In the genomic region with DNA sequence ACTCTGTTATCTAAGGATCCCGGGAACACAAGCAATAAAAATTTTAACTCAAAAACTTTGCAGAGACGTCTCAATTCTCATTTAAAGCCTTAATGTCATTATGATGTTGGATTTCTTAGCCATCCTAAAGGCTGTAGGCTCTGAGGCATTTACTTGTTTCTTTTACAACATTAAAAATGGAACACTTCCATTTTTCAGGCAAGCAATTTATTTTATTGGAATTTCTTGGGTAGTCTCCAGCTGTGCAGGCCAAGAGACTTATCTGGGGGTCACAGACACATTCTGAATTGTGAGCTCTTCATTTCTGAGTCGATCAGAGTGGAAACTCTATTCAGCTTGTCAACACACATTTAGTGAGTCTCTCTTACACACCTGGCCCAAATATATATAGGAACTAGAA, we compare ENCODE assay signal across 15 cellular contexts.
"Had no signal": no experiment of that assay in that cellular context is flagged by ENCODE, and none has a peak within 500 bp of the region (broad histone marks: within the 10 kb centered on the region; RNA-seq: fewer than 3 reads in every experiment).

No MANE protein-coding gene starts in this region.

- H3K36me3 ChIP-seq: ovary, sigmoid colon, stomach, thoracic aorta had no signal

- FAIRE-seq: TTC549 had no signal

- DNase-seq: activated B cell treated with CpG ODN at 0.5 μM for 24 hours; activated CD4-positive, alpha-beta T cell treated with anti-CD3 and anti-CD28 coated beads for 48 hours; activated CD8-positive, alpha-beta T cell treated with anti-CD3 and anti-CD28 coated beads, Interleukin-2, amount 10 ng/mL, durations not matched to agents 7 days and 5 days; activated gamma-delta T cell treated with Interleukin-2 at 50 U/mL for 16 hours; glutamatergic neuron; hypothalamus; kidney glomerular epithelial cell; ovary; sigmoid colon; stimulated activated CD4-positive, alpha-beta T cell treated with anti-CD3 and anti-CD28 coated beads, Interleukin-1b, Interleukin-23, amount 100 ng/mL, for 48 hours; stomach; T-helper 2 cell had no signal

- H3K27ac Mint-ChIP-seq: activated B cell treated with CpG ODN at 0.5 μM for 24 hours; activated CD8-positive, alpha-beta T cell treated with anti-CD3 and anti-CD28 coated beads, Interleukin-2, amount 10 ng/mL, durations not matched to agents 7 days and 5 days; activated naive CD8-positive, alpha-beta T cell had no signal

- H3K4me3 Mint-ChIP-seq: activated B cell treated with CpG ODN at 0.5 μM for 24 hours; activated CD8-positive, alpha-beta T cell treated with anti-CD3 and anti-CD28 coated beads, Interleukin-2, amount 10 ng/mL, durations not matched to agents 7 days and 5 days; activated naive CD8-positive, alpha-beta T cell had no signal

- H3K9me3 ChIP-seq: ovary, sigmoid colon, stomach, thoracic aorta had no signal

- H3K4me1 Mint-ChIP-seq: activated B cell treated with CpG ODN at 0.5 μM for 24 hours had no signal

- H3K27ac ChIP-seq: ovary, sigmoid colon, stomach had no signal

- H3K4me3 ChIP-seq: ovary, sigmoid colon, stomach, thoracic aorta had no signal

- H3K27me3 ChIP-seq: ovary, sigmoid colon, stomach had no signal

- H3K9me3 Mint-ChIP-seq: activated B cell treated with CpG ODN at 0.5 μM for 24 hours had no signal
